In genomic region chr12:48681416-48681737, GRCh38 we compare ENCODE assay signal across 8 cellular contexts. TPM values are rescaled to one million over a fixed set of nuclear protein-coding genes. Genes with fewer than 3 reads are reported as not detected.
DNase-seq lines count a peak whose midpoint lies in the region; ATAC-seq and TF ChIP-seq lines count a peak whose summit lies in the region.

No MANE protein-coding gene starts in this region.

- no peak for TF ChIP-seq POLR2A in uterus (IDR thresholded peaks at IDR 0.05)

- H3K27me3 ChIP-seq in lung (ENCODE audit: control insufficient read depth, insufficient read depth) (no peaks in the 10 kb centered on the region), uterus (no peaks in the 10 kb centered on the region)

- WGBS in lung, 2 donors: 1 to 2% methylated on average over 13 of the region's 13 CpGs

- DNase-seq in NCI-H510A (lab: John Stamatoyannopoulos, UW): peak; percentile 19
- DNase-seq in lung (ENCODE audit: low spot score): no peak
- DNase-seq in uterus: no peak
- DNase-seq in kidney glomerular epithelial cell (lab: John Stamatoyannopoulos, UW): no peak

- H3K4me1 ChIP-seq in lung (ENCODE audit: control insufficient read depth in 2 of 2, insufficient read depth in 2 of 2, low read length in 2 of 2) (peaks cover 4 to 23% of the 10 kb centered on the region in 2 donors), uterus (peaks cover 0 to 14% of the 10 kb centered on the region in 2 donors)

- TF ChIP-seq CTCF in GM12875 (IDR thresholded peaks at IDR 0.05; ENCODE audit: borderline replicate concordance, insufficient read depth, low read depth, low read length) (no peak), lung (IDR thresholded peaks at IDR 0.05; ENCODE audit: control extremely low read depth, extremely low read depth) (no peak), uterus (IDR thresholded peaks at IDR 0.05) (no peak)

- ATAC-seq in lung (ENCODE audit: insufficient read depth, low FRiP score) (no peak), GM18873 (IDR thresholded peaks at IDR 0.05; ENCODE audit: low FRiP score, unreplicated experiment) (no peak), HG03571 (IDR thresholded peaks at IDR 0.05; ENCODE audit: unreplicated experiment) (no peak)

- intact Hi-C loops in uterus (cut with DNase I; ENCODE audit: low total_unique reads): no loop called here

- H3K9me3 ChIP-seq in lung (ENCODE audit: control insufficient read depth in 2 of 2, insufficient read depth in 1 of 2, low read length in 1 of 2) (no peaks in the 10 kb centered on the region), uterus (no peaks in the 10 kb centered on the region)

- H3K4me3 ChIP-seq in GM12875 (ENCODE audit: low read depth, low read length) (peak overlapping the region; percentile 97), lung (peak overlapping the region; percentile 74), uterus (peak overlapping the region; percentile 91 to 97)

- H3K27ac ChIP-seq in cingulate gyrus (ENCODE audit: low read depth, low read length) (peak overlapping the region; percentile 89), lung (ENCODE audit: low read depth in 1 of 2, low read length in 1 of 2) (peak overlapping the region; percentile 89 to 98), uterus (peak overlapping the region; percentile 85 to 91)

- H3K36me3 ChIP-seq in lung (ENCODE audit: control insufficient read depth in 2 of 2, insufficient read depth in 2 of 2, low read length in 2 of 2) (peaks cover 3 to 16% of the 10 kb centered on the region in 2 donors), uterus (no peaks in the 10 kb centered on the region)

RNA-seq across cellular contexts. Expression of gene KANSL2, which starts 0.7 kb away (rescaled TPM):
- total RNA-seq in lung (10 to 100 TPM; 35.1 to 45.1 TPM), uterus (100 to 1,000 TPM in 1 of 4 donors, 10 to 100 TPM in 3; 34.1 to 431 (median 59.3) TPM)
- 10 to 100 TPM; 25.8 to 31.0 TPM for polyA plus RNA-seq in lung

RNA-seq across cellular contexts. Expression of gene CCNT1, which starts 35.1 kb away (rescaled TPM):
- total RNA-seq in lung (10 to 100 TPM; 25.2 to 41.1 TPM), uterus (10 to 100 TPM; 17.4 to 46.8 (median 33.9) TPM)
- 1 to 10 TPM; 4.8 to 7.1 TPM for polyA plus RNA-seq in lung
